1 cellular context compared by ENCODE assay signal in the genomic region with DNA sequence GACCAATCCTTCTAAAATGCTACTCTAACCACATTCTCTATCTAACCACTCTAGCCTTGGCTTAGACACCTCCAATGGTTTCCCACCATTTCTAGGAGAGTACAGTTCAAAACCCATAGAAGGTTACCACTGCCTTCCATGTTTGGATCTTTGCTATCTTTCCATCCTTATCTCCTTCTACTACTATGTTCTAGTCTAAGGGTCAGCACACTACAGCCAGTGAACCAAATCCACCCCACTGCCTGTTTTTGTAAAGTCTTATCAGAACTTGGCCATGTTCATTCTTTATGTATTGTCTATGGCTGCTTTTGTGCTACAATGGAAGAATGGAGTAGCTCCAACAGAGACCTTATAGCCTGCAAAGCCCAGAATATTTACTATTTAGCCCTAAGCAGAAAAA.
TF ChIP-seq lines count a peak whose summit lies in the region.

No MANE protein-coding gene starts in this region.

TF ChIP-seq in K562, 482 proteins besides CTCF, POLR2A, EP300 and RAD21:
- TF ChIP-seq HOXB6 (CRISPR knock-in tag; IDR thresholded peaks at IDR 0.05; ENCODE audit: borderline replicate concordance) (no peak), POLR2B (IDR thresholded peaks at IDR 0.05; ENCODE audit: low read depth, partially characterized antibody) (no peak), IRF2 (CRISPR knock-in tag; IDR thresholded peaks at IDR 0.05) (no peak), CHCHD3 (CRISPR knock-in tag; IDR thresholded peaks at IDR 0.05) (no peak), KLF16 (IDR thresholded peaks at IDR 0.05) (no peak), NR3C1 (CRISPR knock-in tag; IDR thresholded peaks at IDR 0.05) (no peak), PCBP2 (IDR thresholded peaks at IDR 0.05; ENCODE audit: low read depth, low read length, poor library complexity, severe bottlenecking) (no peak), MXI1 (IDR thresholded peaks at IDR 0.05; ENCODE audit: low read depth, low read length) (no peak), ZNF212 (CRISPR knock-in tag; IDR thresholded peaks at IDR 0.05) (no peak), TEAD2 (tag; IDR thresholded peaks at IDR 0.05) (no peak), TEAD4 (IDR thresholded peaks at IDR 0.05; ENCODE audit: low read length) (no peak), TEAD4 (CRISPR knock-in tag; IDR thresholded peaks at IDR 0.05; ENCODE audit: borderline replicate concordance) (no peak), SOX6 (IDR thresholded peaks at IDR 0.05) (peak; percentile 55; the same call in 1 of the 2 replicates), NBN (IDR thresholded peaks at IDR 0.05; ENCODE audit: low read depth) (no peak), FOSL1 (tag; conservative IDR thresholded peaks at IDR 0.05) (no peak), ZNF445 (CRISPR knock-in tag; IDR thresholded peaks at IDR 0.05; ENCODE audit: low read depth) (no peak), KDM4B (IDR thresholded peaks at IDR 0.05; ENCODE audit: borderline replicate concordance in 2 of 2, low read depth in 1 of 2) (no peak), ZC3H11A (IDR thresholded peaks at IDR 0.05; ENCODE audit: low read depth, low read length) (no peak), NR2C1 (IDR thresholded peaks at IDR 0.05) (no peak), NR2C1 (tag; IDR thresholded peaks at IDR 0.05) (peak; percentile 40; the same call in 1 of the 2 replicates), CBFA2T3 (IDR thresholded peaks at IDR 0.05) (peak; percentile 40)
- TF ChIP-seq, protein P1, sequence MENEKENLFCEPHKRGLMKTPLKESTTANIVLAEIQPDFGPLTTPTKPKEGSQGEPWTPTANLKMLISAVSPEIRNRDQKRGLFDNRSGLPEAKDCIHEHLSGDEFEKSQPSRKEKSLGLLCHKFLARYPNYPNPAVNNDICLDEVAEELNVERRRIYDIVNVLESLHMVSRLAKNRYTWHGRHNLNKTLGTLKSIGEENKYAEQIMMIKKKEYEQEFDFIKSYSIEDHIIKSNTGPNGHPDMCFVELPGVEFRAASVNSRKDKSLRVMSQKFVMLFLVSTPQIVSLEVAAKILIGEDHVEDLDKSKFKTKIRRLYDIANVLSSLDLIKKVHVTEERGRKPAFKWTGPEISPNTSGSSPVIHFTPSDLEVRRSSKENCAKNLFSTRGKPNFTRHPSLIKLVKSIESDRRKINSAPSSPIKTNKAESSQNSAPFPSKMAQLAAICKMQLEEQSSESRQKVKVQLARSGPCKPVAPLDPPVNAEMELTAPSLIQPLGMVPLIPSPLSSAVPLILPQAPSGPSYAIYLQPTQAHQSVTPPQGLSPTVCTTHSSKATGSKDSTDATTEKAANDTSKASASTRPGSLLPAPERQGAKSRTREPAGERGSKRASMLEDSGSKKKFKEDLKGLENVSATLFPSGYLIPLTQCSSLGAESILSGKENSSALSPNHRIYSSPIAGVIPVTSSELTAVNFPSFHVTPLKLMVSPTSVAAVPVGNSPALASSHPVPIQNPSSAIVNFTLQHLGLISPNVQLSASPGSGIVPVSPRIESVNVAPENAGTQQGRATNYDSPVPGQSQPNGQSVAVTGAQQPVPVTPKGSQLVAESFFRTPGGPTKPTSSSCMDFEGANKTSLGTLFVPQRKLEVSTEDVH (IDR thresholded peaks at IDR 0.05; ENCODE audit: low read depth, partially characterized antibody) = no peak
- TF ChIP-seq, protein P2, sequence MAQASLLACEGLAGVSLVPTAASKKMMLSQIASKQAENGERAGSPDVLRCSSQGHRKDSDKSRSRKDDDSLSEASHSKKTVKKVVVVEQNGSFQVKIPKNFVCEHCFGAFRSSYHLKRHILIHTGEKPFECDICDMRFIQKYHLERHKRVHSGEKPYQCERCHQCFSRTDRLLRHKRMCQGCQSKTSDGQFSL (CRISPR knock-in tag; IDR thresholded peaks at IDR 0.05) = no peak
- TF ChIP-seq, protein P2 (tag; IDR thresholded peaks at IDR 0.05) = no peak
- TF ChIP-seq, protein P3, sequence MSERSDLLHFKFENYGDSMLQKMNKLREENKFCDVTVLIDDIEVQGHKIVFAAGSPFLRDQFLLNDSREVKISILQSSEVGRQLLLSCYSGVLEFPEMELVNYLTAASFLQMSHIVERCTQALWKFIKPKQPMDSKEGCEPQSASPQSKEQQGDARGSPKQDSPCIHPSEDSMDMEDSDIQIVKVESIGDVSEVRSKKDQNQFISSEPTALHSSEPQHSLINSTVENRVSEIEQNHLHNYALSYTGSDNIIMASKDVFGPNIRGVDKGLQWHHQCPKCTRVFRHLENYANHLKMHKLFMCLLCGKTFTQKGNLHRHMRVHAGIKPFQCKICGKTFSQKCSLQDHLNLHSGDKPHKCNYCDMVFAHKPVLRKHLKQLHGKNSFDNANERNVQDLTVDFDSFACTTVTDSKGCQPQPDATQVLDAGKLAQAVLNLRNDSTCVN (CRISPR knock-in tag; IDR thresholded peaks at IDR 0.05) = no peak
- TF ChIP-seq, protein P4, sequence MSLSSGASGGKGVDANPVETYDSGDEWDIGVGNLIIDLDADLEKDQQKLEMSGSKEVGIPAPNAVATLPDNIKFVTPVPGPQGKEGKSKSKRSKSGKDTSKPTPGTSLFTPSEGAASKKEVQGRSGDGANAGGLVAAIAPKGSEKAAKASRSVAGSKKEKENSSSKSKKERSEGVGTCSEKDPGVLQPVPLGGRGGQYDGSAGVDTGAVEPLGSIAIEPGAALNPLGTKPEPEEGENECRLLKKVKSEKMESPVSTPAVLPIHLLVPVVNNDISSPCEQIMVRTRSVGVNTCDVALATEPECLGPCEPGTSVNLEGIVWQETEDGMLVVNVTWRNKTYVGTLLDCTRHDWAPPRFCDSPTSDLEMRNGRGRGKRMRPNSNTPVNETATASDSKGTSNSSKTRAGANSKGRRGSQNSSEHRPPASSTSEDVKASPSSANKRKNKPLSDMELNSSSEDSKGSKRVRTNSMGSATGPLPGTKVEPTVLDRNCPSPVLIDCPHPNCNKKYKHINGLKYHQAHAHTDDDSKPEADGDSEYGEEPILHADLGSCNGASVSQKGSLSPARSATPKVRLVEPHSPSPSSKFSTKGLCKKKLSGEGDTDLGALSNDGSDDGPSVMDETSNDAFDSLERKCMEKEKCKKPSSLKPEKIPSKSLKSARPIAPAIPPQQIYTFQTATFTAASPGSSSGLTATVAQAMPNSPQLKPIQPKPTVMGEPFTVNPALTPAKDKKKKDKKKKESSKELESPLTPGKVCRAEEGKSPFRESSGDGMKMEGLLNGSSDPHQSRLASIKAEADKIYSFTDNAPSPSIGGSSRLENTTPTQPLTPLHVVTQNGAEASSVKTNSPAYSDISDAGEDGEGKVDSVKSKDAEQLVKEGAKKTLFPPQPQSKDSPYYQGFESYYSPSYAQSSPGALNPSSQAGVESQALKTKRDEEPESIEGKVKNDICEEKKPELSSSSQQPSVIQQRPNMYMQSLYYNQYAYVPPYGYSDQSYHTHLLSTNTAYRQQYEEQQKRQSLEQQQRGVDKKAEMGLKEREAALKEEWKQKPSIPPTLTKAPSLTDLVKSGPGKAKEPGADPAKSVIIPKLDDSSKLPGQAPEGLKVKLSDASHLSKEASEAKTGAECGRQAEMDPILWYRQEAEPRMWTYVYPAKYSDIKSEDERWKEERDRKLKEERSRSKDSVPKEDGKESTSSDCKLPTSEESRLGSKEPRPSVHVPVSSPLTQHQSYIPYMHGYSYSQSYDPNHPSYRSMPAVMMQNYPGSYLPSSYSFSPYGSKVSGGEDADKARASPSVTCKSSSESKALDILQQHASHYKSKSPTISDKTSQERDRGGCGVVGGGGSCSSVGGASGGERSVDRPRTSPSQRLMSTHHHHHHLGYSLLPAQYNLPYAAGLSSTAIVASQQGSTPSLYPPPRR (CRISPR knock-in tag; IDR thresholded peaks at IDR 0.05; ENCODE audit: borderline replicate concordance) = no peak
- TF ChIP-seq, protein P5, sequence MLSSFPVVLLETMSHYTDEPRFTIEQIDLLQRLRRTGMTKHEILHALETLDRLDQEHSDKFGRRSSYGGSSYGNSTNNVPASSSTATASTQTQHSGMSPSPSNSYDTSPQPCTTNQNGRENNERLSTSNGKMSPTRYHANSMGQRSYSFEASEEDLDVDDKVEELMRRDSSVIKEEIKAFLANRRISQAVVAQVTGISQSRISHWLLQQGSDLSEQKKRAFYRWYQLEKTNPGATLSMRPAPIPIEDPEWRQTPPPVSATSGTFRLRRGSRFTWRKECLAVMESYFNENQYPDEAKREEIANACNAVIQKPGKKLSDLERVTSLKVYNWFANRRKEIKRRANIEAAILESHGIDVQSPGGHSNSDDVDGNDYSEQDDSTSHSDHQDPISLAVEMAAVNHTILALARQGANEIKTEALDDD (IDR thresholded peaks at IDR 0.05) = peak; percentile 60; the same call in 1 of the 2 replicates
- TF ChIP-seq, protein P6, sequence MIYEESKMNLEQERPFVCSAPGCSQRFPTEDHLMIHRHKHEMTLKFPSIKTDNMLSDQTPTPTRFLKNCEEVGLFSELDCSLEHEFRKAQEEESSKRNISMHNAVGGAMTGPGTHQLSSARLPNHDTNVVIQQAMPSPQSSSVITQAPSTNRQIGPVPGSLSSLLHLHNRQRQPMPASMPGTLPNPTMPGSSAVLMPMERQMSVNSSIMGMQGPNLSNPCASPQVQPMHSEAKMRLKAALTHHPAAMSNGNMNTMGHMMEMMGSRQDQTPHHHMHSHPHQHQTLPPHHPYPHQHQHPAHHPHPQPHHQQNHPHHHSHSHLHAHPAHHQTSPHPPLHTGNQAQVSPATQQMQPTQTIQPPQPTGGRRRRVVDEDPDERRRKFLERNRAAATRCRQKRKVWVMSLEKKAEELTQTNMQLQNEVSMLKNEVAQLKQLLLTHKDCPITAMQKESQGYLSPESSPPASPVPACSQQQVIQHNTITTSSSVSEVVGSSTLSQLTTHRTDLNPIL (CRISPR knock-in tag; IDR thresholded peaks at IDR 0.05) = no peak
